Comparison of ENCODE assay signal across 8 cellular contexts in the genomic region with DNA sequence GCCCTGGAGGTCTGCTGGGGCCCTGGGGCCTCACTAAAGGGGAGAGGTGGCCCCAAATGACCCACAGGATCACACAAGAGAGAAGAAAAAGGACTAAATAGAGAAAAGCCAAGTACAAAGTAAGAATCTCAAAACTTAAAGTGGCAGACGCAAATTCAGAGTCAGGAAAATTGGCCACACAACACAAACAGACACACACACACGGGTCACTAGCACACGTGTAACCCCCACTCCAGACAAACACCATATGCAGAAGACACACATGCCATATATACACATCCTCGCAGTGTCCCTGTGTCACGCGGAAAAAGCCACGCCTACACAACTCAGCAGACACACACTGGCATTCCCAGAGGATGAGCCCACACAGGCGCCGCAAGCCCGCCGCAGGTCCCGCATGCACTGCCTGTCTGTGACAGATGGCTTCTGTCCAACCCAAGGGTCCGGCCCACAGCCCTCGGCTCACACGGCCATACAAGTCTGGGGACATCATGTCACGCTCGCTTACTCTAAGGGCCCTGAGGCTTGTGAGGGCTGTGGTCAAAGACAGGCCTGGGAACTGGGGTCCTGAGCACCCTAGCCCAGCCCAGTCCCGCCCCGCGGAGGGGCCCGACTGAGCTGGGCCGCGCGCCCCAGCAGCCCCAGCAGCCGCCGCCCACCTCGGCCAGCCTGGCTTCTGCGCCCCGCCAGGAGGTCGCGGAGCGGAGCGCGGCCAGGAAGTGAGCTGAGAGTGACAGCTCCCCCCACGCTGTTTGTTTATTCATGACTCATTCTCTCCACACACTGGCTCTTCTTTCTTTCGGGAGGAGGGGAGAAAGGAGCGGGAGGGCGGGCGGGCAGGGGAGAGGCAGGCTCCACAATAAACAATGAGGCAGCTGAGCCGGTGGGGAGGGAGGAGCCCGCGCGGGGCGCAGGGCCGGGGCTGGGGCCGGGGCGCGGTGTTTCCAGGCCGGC.
A peak's percentile ranks its signal among the peaks of the same experiment; 100 is the strongest.
DNase-seq lines count a peak whose midpoint lies in the region; TF ChIP-seq lines count a peak whose summit lies in the region.

No MANE protein-coding gene starts in this region.

- H3K27me3 ChIP-seq in MG63: no peaks in the 10 kb centered on the region
- no peaks in the 10 kb centered on the region for H3K27me3 ChIP-seq in neural progenitor cell
- no peaks in the 10 kb centered on the region for H3K27me3 ChIP-seq in stomach

- DNase-seq in ELF-1 (ENCODE audit: low read depth, low spot score) (peak; percentile 92), HCEC 1CT (peak; percentile 95), MG63 (peak; percentile 93), SIG-M5 treated with dmso at 0.1 percent for 504 hours (lab: John Stamatoyannopoulos, UW; ENCODE audit: unreplicated experiment) (peak; percentile 92), foreskin melanocyte (peak; percentile 91), neural progenitor cell (ENCODE audit: low spot score) (peak; percentile 91), stomach (peak; percentile 69)
- peak; percentile 80 for DNase-seq in activated naive CD4-positive, alpha-beta T cell treated with anti-CD3 and anti-CD28 coated beads for 36 hours

- no peaks in the 10 kb centered on the region for H3K9me3 Mint-ChIP-seq in activated naive CD4-positive, alpha-beta T cell treated with anti-CD3 and anti-CD28 coated beads for 36 hours
- peaks cover 3% of the 10 kb centered on the region for H3K9me3 Mint-ChIP-seq in neural progenitor cell

- 3 to 8% (median 6%) methylated on average over 23 to 49 of the region's 49 CpGs for WGBS in stomach, 5 donors

- H3K9me3 ChIP-seq in MG63 (no peaks in the 10 kb centered on the region), neural progenitor cell (ENCODE audit: low read depth) (no peaks in the 10 kb centered on the region), stomach (no peaks in the 10 kb centered on the region)

- H4K20me1 ChIP-seq in neural progenitor cell (ENCODE audit: low read depth): no peaks in the 10 kb centered on the region

- no peak for TF ChIP-seq POLR2A in stomach (IDR thresholded peaks at IDR 0.05)

- CTCF ChIA-PET in activated naive CD4-positive, alpha-beta T cell treated with anti-CD3 and anti-CD28 coated beads for 36 hours (lab: Charles Lee): interaction anchor here (0.7 to 1.7 kb wide), 2 partner anchors 11 to 75 kb away, joined by 3 to 4 read pairs; no protein-coding TSS in a partner anchor

- H3K9ac ChIP-seq in neural progenitor cell: no peak overlapping the region

- TF ChIP-seq CTCF in neural progenitor cell (IDR thresholded peaks at IDR 0.05) (no peak), stomach (IDR thresholded peaks at IDR 0.05) (no peak)

- H3K4me3 Mint-ChIP-seq in activated naive CD4-positive, alpha-beta T cell treated with anti-CD3 and anti-CD28 coated beads for 36 hours: peak overlapping the region; percentile 37
- H3K4me3 Mint-ChIP-seq in neural progenitor cell: peak overlapping the region; percentile 88

- intact Hi-C loops in activated naive CD4-positive, alpha-beta T cell treated with anti-CD3 and anti-CD28 coated beads for 36 hours (cut with micrococcal nuclease): loop anchor here (1.0 to 10.0 kb wide), 9 partner anchors 79 to 1482 kb away; a partner anchor contains a TSS
- intact Hi-C loops in stomach (cut with DNase I; ENCODE audit: low total_unique reads): no loop called here

- H3K4me1 ChIP-seq in neural progenitor cell (peaks cover 44% of the 10 kb centered on the region), stomach (peaks cover 30 to 47% (median 38%) of the 10 kb centered on the region in 4 donors)

- H3K36me3 ChIP-seq in MG63: no peaks in the 10 kb centered on the region
- H3K36me3 ChIP-seq in neural progenitor cell: no peaks in the 10 kb centered on the region
- no peaks in the 10 kb centered on the region for H3K36me3 ChIP-seq in stomach

- H3F3A ChIP-seq in neural progenitor cell (ENCODE audit: low read depth): peaks cover 37% of the 10 kb centered on the region

- H3K4me2 ChIP-seq in neural progenitor cell: peak overlapping the region; percentile 75

- no peaks in the 10 kb centered on the region for H3K36me3 Mint-ChIP-seq in activated naive CD4-positive, alpha-beta T cell treated with anti-CD3 and anti-CD28 coated beads for 36 hours (ENCODE audit: low read depth)
- no peaks in the 10 kb centered on the region for H3K36me3 Mint-ChIP-seq in neural progenitor cell

- no peaks in the 10 kb centered on the region for H3K79me2 ChIP-seq in neural progenitor cell (ENCODE audit: low read depth)

- no peaks in the 10 kb centered on the region for H3K27me3 Mint-ChIP-seq in activated naive CD4-positive, alpha-beta T cell treated with anti-CD3 and anti-CD28 coated beads for 36 hours (ENCODE audit: low read depth)
- H3K27me3 Mint-ChIP-seq in neural progenitor cell (ENCODE audit: insufficient read depth, low read depth): peaks cover 36% of the 10 kb centered on the region

- peak overlapping the region; percentile 8 for H3K27ac Mint-ChIP-seq in activated naive CD4-positive, alpha-beta T cell treated with anti-CD3 and anti-CD28 coated beads for 36 hours
- peak overlapping the region; percentile 99 for H3K27ac Mint-ChIP-seq in neural progenitor cell

- peaks cover 9% of the 10 kb centered on the region for H3K4me1 Mint-ChIP-seq in activated naive CD4-positive, alpha-beta T cell treated with anti-CD3 and anti-CD28 coated beads for 36 hours (ENCODE audit: low read depth)
- peaks cover 63% of the 10 kb centered on the region for H3K4me1 Mint-ChIP-seq in neural progenitor cell

- H2AFZ ChIP-seq in neural progenitor cell (replicated peaks): peak overlapping the region; percentile 8

- H3K4me3 ChIP-seq in MG63: peak overlapping the region; percentile 35
- H3K4me3 ChIP-seq in neural progenitor cell: peak overlapping the region; percentile 43
- peak overlapping the region; percentile 42 to 58 (median 56) for H3K4me3 ChIP-seq in stomach

- peak overlapping the region; percentile 85 for H3K27ac ChIP-seq in neural progenitor cell
- peak overlapping the region; percentile 92 to 99 (median 93) for H3K27ac ChIP-seq in stomach

- TF ChIP-seq EP300 in stomach (IDR thresholded peaks at IDR 0.05): peak; percentile 46

Comparison
In these comparisons a context has a peak if more than half of its experiments do, and no peak if none do; other contexts are left out.
1. Peak in every context shown above with its lines: DNase-seq, H3K4me3 ChIP-seq and H3K27ac ChIP-seq.